1 cellular context compared by ENCODE assay signal in the genomic region with DNA sequence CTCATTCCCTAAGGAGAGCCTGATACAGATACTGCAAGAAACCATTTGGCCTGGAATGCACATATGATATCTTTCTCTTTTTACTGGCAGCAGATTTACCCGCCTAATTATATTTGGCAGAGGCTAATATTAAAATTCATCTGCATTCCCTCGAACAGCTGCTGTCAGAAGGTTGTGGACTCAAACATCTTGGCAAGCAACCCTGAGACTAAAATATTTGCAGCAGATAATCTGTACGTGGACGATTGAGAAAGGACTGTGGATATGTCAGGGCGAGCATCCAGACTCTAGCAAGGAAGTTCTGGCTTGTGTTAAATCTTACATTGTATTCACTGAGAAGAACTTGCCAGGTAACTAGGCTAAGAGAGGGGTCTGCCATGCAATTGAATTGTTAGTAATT.
TF ChIP-seq lines count a peak whose summit lies in the region.

No MANE protein-coding gene starts in this region.

TF ChIP-seq in HepG2, 621 proteins besides CTCF, POLR2A, EP300 and RAD21:
- TF ChIP-seq, protein P1, sequence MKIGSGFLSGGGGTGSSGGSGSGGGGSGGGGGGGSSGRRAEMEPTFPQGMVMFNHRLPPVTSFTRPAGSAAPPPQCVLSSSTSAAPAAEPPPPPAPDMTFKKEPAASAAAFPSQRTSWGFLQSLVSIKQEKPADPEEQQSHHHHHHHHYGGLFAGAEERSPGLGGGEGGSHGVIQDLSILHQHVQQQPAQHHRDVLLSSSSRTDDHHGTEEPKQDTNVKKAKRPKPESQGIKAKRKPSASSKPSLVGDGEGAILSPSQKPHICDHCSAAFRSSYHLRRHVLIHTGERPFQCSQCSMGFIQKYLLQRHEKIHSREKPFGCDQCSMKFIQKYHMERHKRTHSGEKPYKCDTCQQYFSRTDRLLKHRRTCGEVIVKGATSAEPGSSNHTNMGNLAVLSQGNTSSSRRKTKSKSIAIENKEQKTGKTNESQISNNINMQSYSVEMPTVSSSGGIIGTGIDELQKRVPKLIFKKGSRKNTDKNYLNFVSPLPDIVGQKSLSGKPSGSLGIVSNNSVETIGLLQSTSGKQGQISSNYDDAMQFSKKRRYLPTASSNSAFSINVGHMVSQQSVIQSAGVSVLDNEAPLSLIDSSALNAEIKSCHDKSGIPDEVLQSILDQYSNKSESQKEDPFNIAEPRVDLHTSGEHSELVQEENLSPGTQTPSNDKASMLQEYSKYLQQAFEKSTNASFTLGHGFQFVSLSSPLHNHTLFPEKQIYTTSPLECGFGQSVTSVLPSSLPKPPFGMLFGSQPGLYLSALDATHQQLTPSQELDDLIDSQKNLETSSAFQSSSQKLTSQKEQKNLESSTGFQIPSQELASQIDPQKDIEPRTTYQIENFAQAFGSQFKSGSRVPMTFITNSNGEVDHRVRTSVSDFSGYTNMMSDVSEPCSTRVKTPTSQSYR (CRISPR knock-in tag; IDR thresholded peaks at IDR 0.05; ENCODE audit: borderline replicate concordance): no peak
- TF ChIP-seq ZNF816 (CRISPR knock-in tag; IDR thresholded peaks at IDR 0.05; ENCODE audit: borderline replicate concordance) (no peak), IRX3 (CRISPR knock-in tag; IDR thresholded peaks at IDR 0.05; ENCODE audit: borderline replicate concordance, low read depth) (no peak), POLR2AphosphoS5 (IDR thresholded peaks at IDR 0.05; ENCODE audit: low read depth, low read length) (peak; percentile 10; the same call in 1 of the 2 replicates), TEAD2 (CRISPR knock-in tag; IDR thresholded peaks at IDR 0.05) (no peak), ZBTB7B (CRISPR knock-in tag; IDR thresholded peaks at IDR 0.05) (0 out of 2 replicates have a peak, but pooled peaks have one; percentile 24), ARNT2 (CRISPR knock-in tag; IDR thresholded peaks at IDR 0.05; ENCODE audit: low read depth) (no peak)
